In genomic region chr3:116669576-116669975, GRCh38 we compare ENCODE assay signal across 14 cellular contexts. TPM values are rescaled to one million over a fixed set of nuclear protein-coding genes. Genes with fewer than 3 reads are reported as not detected.
DNase-seq lines count a peak whose midpoint lies in the region; TF ChIP-seq lines count a peak whose summit lies in the region.
"Had no signal": no experiment of that assay in that cellular context is flagged by ENCODE, and none has a peak within 500 bp of the region (broad histone marks: within the 10 kb centered on the region; RNA-seq: fewer than 3 reads in every experiment).

No MANE protein-coding gene starts in this region.

- H4K8ac ChIP-seq in mesenchymal stem cell (ENCODE audit: low read length) = no peak overlapping the region

- H3K27me3 Mint-ChIP-seq in type B pancreatic cell = no peaks in the 10 kb centered on the region
- H3K27me3 Mint-ChIP-seq: CD4-positive, alpha-beta memory T cell had no signal

- no peak overlapping the region for H3K18ac ChIP-seq in mesenchymal stem cell (ENCODE audit: low read depth in 1 of 2, low read length in 2 of 2)

- no peak overlapping the region for H2BK12ac ChIP-seq in mesenchymal stem cell (ENCODE audit: low read length in 2 of 2)

- H3K23ac ChIP-seq in mesenchymal stem cell (ENCODE audit: low read length in 2 of 2) = no peak overlapping the region

- H2BK5ac ChIP-seq in mesenchymal stem cell (ENCODE audit: low read depth, low read length, poor library complexity, severe bottlenecking) = no peak overlapping the region

- H2AK5ac ChIP-seq in mesenchymal stem cell (ENCODE audit: low read length, severe bottlenecking) = no peak overlapping the region

- H3K27me3 ChIP-seq in mesenchymal stem cell (ENCODE audit: control insufficient read depth in 1 of 2, insufficient read depth in 1 of 2, low read length in 2 of 2) = no peaks in the 10 kb centered on the region
- H3K27me3 ChIP-seq: BE2C had no signal

- H3K14ac ChIP-seq in mesenchymal stem cell (ENCODE audit: low read length in 2 of 2) = no peak overlapping the region

- H3K9me3 ChIP-seq in mesenchymal stem cell (ENCODE audit: control insufficient read depth, low read length) = no peaks in the 10 kb centered on the region
- H3K9me3 ChIP-seq: BE2C had no signal

- no peaks in the 10 kb centered on the region for H3K36me3 Mint-ChIP-seq in type B pancreatic cell
- H3K36me3 Mint-ChIP-seq: CD4-positive, alpha-beta memory T cell had no signal

- H2BK120ac ChIP-seq in mesenchymal stem cell (ENCODE audit: low read depth, low read length) = no peak overlapping the region

- H4K91ac ChIP-seq in mesenchymal stem cell (ENCODE audit: low read length) = no peak overlapping the region

- no peak overlapping the region for H3K4me2 ChIP-seq in mesenchymal stem cell (ENCODE audit: low read length, poor library complexity, severe bottlenecking)

- no peak overlapping the region for H2AFZ ChIP-seq in mesenchymal stem cell (ENCODE audit: low read depth, low read length)

- H3K4me1 Mint-ChIP-seq in type B pancreatic cell (ENCODE audit: unreplicated experiment) = peaks cover 3% of the 10 kb centered on the region
- H3K4me1 Mint-ChIP-seq: CD4-positive, alpha-beta memory T cell had no signal

- H3K4ac ChIP-seq in mesenchymal stem cell (ENCODE audit: low read depth in 1 of 2, low read length in 2 of 2) = no peak overlapping the region

- peak overlapping the region; percentile 74 for H3K27ac ChIP-seq in caudate nucleus (ENCODE audit: low read depth, low read length)
- H3K27ac ChIP-seq in mesenchymal stem cell (ENCODE audit: low read length, poor library complexity, severe bottlenecking) = no peak overlapping the region
- H3K27ac ChIP-seq: C4-2B, HL-60 had no signal

- H3K4me3 ChIP-seq in mesenchymal stem cell (ENCODE audit: insufficient read depth in 1 of 2, low read depth in 1 of 2, low read length in 2 of 2) = no peak overlapping the region
- H3K4me3 ChIP-seq: GM12878 had no signal

- TF ChIP-seq CTCF in type B pancreatic cell (conservative IDR thresholded peaks at IDR 0.05) = no peak

- H3K9me3 Mint-ChIP-seq in type B pancreatic cell = no peaks in the 10 kb centered on the region

- H3K4me3 Mint-ChIP-seq in type B pancreatic cell = no peak overlapping the region
- H3K4me3 Mint-ChIP-seq: CD4-positive, alpha-beta memory T cell had no signal

- no peaks in the 10 kb centered on the region for H3K4me1 ChIP-seq in mesenchymal stem cell (ENCODE audit: control insufficient read depth, insufficient read depth, low read depth, low read length)
- H3K4me1 ChIP-seq: BE2C had no signal

- DNase-seq in caudate nucleus (lab: John Stamatoyannopoulos, UW) (no peak), inferior parietal cortex (ENCODE audit: extremely low spot score) (peak; percentile 31), pons (ENCODE audit: low spot score) (peak; percentile 78), type B pancreatic cell (ENCODE audit: extremely low spot score, unreplicated experiment) (no peak), mesenchymal stem cell (no peak), cerebellar cortex (ENCODE audit: low spot score) (no peak), NOMO-1 (lab: John Stamatoyannopoulos, UW; ENCODE audit: unreplicated experiment in 2 of 2) (no peak)
- DNase-seq: BE2C; CD4-positive, alpha-beta memory T cell; DMS79 had no signal

- H3K36me3 ChIP-seq in mesenchymal stem cell (ENCODE audit: control insufficient read depth in 1 of 2, insufficient read depth in 2 of 2, low read depth in 1 of 2, low read length in 2 of 2) = no peaks in the 10 kb centered on the region
- H3K36me3 ChIP-seq: BE2C had no signal

- H3K27ac Mint-ChIP-seq in type B pancreatic cell = no peak overlapping the region
- H3K27ac Mint-ChIP-seq: CD4-positive, alpha-beta memory T cell had no signal

- H3K79me1 ChIP-seq in mesenchymal stem cell (replicated peaks; ENCODE audit: low read length, poor library complexity, severe bottlenecking) = no peaks in the 10 kb centered on the region

- 90% methylated on average over 2 of the region's 3 CpGs for WGBS in mesenchymal stem cell

- H2BK15ac ChIP-seq in mesenchymal stem cell (ENCODE audit: low read depth, poor library complexity, severe bottlenecking) = no peak overlapping the region

- no peak overlapping the region for H3K9ac ChIP-seq in mesenchymal stem cell (ENCODE audit: low read length)

RNA-seq across cellular contexts. Expression of gene TUSC7, which starts 40.0 kb away (rescaled TPM):
- total RNA-seq in type B pancreatic cell (ENCODE audit: low replicate concordance) = not detected in 2 replicates
- polyA plus RNA-seq in mesenchymal stem cell (2013, experiment 1 of 2) = not detected
- polyA plus RNA-seq in mesenchymal stem cell (2013, experiment 2 of 2) = not detected
- total RNA-seq: CD4-positive, alpha-beta memory T cell; G401; GM12878 had no signal
- polyA plus RNA-seq: CD4-positive, alpha-beta memory T cell; GM12878 had no signal

Comparison
In these comparisons a context has a peak if more than half of its experiments do, and no peak if none do; other contexts are left out.
1. DNase-seq: peak in inferior parietal cortex (single experiment) and pons (single experiment); none in caudate nucleus (0 of 61), type B pancreatic cell (single experiment), mesenchymal stem cell (single experiment), cerebellar cortex (single experiment) and NOMO-1 (0 of 2).